ENCODE assay signal across 11 cellular contexts in genomic region chr11:32071811-32072210, GRCh38. TPM values are rescaled to one million over a fixed set of nuclear protein-coding genes. Genes with fewer than 3 reads are reported as not detected.
DNase-seq lines count a peak whose midpoint lies in the region; ATAC-seq and TF ChIP-seq lines count a peak whose summit lies in the region.
"Had no signal": no experiment of that assay in that cellular context is flagged by ENCODE, and none has a peak within 500 bp of the region (broad histone marks: within the 10 kb centered on the region; RNA-seq: fewer than 3 reads in every experiment).

No MANE protein-coding gene starts in this region.

- 17 to 28% methylated on average over 4 of the region's 4 CpGs for WGBS in tibial nerve, 2 donors

- TF ChIP-seq EP300 in tibial nerve (IDR thresholded peaks at IDR 0.05): no peak

- H3K4me3 ChIP-seq in RWPE2 (ENCODE audit: severe bottlenecking): no peak overlapping the region
- H3K4me3 ChIP-seq in foreskin fibroblast (ENCODE audit: low read depth in 1 of 2, low read length in 2 of 2): no peak overlapping the region
- no peak overlapping the region for H3K4me3 ChIP-seq in tibial nerve

- H3K27ac ChIP-seq in RWPE2 (ENCODE audit: poor library complexity, severe bottlenecking): no peak overlapping the region
- H3K27ac ChIP-seq in tibial nerve: no peak overlapping the region

- ATAC-seq in RWPE2 (ENCODE audit: low read depth): peak; percentile 67; the same call in 2 of the 3 replicates
- ATAC-seq in GM19328 (IDR thresholded peaks at IDR 0.05; ENCODE audit: unreplicated experiment): no peak
- ATAC-seq in GM18868 (IDR thresholded peaks at IDR 0.05; ENCODE audit: unreplicated experiment): no peak
- ATAC-seq: activated CD4-positive, alpha-beta T cell treated with anti-CD3 and anti-CD28 coated beads for 36 hours had no signal

- no peaks in the 10 kb centered on the region for H3K9me3 ChIP-seq in RWPE2 (ENCODE audit: severe bottlenecking)
- no peaks in the 10 kb centered on the region for H3K9me3 ChIP-seq in tibial nerve

- TF ChIP-seq CTCF in RWPE2 (IDR thresholded peaks at IDR 0.05; ENCODE audit: poor library complexity, severe bottlenecking) (peak; percentile 30), foreskin fibroblast (IDR thresholded peaks at IDR 0.05; ENCODE audit: low read depth, low read length) (peak; percentile 66), tibial nerve (IDR thresholded peaks at IDR 0.05) (peak in 3 of 5 experiments; percentile 18 to 30 (median 24))

- H3K27me3 ChIP-seq in RWPE2 (ENCODE audit: insufficient read depth, poor library complexity, severe bottlenecking) (peaks cover 19% of the 10 kb centered on the region), tibial nerve (peaks cover 0 to 21% of the 10 kb centered on the region in 2 donors)

- DNase-seq in DMS 273 (lab: John Stamatoyannopoulos, UW; ENCODE audit: unreplicated experiment): peak; percentile 34
- DNase-seq in DMS 273 treated with DMSO at 0.1 percent for 48 hours (lab: John Stamatoyannopoulos, UW): no peak
- DNase-seq in RWPE2 (ENCODE audit: low spot score): no peak
- DNase-seq in foreskin fibroblast: peak; percentile 52 to 77
- no peak for DNase-seq in tibial nerve (ENCODE audit: low spot score in 2 of 2)
- no peak for DNase-seq in activated T-cell treated with anti-CD3 and anti-CD28 coated beads, Interleukin-2, amount 50 U/mL, for 1 hour
- DNase-seq: activated CD4-positive, alpha-beta T cell treated with anti-CD3 and anti-CD28 coated beads for 36 hours; KG1; occipital lobe had no signal

- H3K4me1 ChIP-seq in RWPE2 (ENCODE audit: insufficient read depth, poor library complexity, severe bottlenecking): no peaks in the 10 kb centered on the region
- H3K4me1 ChIP-seq in tibial nerve: no peaks in the 10 kb centered on the region

- no peak for TF ChIP-seq POLR2A in tibial nerve (IDR thresholded peaks at IDR 0.05)

- H3K36me3 ChIP-seq in RWPE2 (ENCODE audit: low read depth): no peaks in the 10 kb centered on the region
- H3K36me3 ChIP-seq in tibial nerve: no peaks in the 10 kb centered on the region

RNA-seq across cellular contexts. Expression of gene RCN1, which starts 19.1 kb away (rescaled TPM):
- total RNA-seq in tibial nerve: 10 to 100 TPM; 40.0 to 65.1 (median 55.9) TPM

Comparison
In these comparisons a context has a peak if more than half of its experiments do, and no peak if none do; other contexts are left out.
1. DNase-seq: peak in DMS 273 (single experiment) and foreskin fibroblast (2 of 2); none in DMS 273 treated with DMSO at 0.1 percent for 48 hours (single experiment), RWPE2 (single experiment), tibial nerve (0 of 2) and activated T-cell treated with anti-CD3 and anti-CD28 coated beads, Interleukin-2, amount 50 U/mL, for 1 hour (single experiment).
2. Peak in every context shown above with its lines, with median percentiles within 50 percentile points of each other: CTCF ChIP-seq.